Comparison of ENCODE assay signal across 8 cellular contexts in the genomic region with DNA sequence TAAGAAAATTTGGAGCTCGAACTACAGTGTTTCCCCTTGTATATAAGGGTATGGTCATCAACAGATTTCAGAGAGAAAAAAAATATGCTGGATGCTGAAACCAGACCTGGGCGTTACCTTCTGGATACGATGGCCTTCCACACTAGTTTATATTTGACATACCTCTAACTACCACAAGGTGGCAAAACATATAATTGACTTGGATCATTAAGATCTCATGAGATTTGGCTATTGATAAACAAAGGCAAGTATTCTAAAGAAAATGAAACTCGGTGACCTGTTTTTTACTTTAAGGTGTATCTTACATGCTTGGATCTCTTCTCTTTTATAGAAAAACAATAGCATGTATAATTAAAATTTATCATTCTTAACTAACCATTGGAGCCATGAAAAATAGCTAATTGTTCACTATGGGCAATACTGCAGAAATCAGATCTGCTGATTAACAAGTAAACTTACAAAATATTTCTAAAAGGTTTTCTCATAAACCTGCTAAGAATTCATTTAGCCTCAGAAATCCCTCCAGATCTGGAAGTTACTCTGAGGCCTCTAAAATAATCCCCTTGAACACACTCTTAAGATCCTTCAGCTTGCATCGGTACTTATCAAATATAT.
DNase-seq lines count a peak whose midpoint lies in the region; ATAC-seq and TF ChIP-seq lines count a peak whose summit lies in the region.

No MANE protein-coding gene starts in this region.

- H3K4me1 ChIP-seq in stomach = no peaks in the 10 kb centered on the region

- no peak overlapping the region for H3K27ac ChIP-seq in stomach

- TF ChIP-seq EP300 in stomach (IDR thresholded peaks at IDR 0.05) = no peak

- no peaks in the 10 kb centered on the region for H3K9me3 ChIP-seq in stomach

- DNase-seq in GM06990 (ENCODE audit: extremely low read depth, insufficient read length) (no peak), NAMALWA (ENCODE audit: low spot score) (peak; percentile 55), inferior parietal cortex (ENCODE audit: extremely low spot score) (peak; percentile 7), posterior cingulate gyrus (no peak), stomach (no peak), activated gamma-delta T cell (lab: John Stamatoyannopoulos, UW) (no peak)

- peak; percentile 38 for TF ChIP-seq CTCF in GM06990 (IDR thresholded peaks at IDR 0.05; ENCODE audit: insufficient read depth, low read length, poor library complexity, severe bottlenecking)
- peak in 2 of 7 experiments; percentile 33 to 34 for TF ChIP-seq CTCF in stomach (IDR thresholded peaks at IDR 0.05)

- intact Hi-C loops in posterior cingulate gyrus (cut with DNase I) (loop anchor here (5.0 kb wide), 1 partner anchor 140 kb away; no protein-coding TSS in a partner anchor), stomach (cut with DNase I; ENCODE audit: low total_unique reads) (no loop called here)

- H3K27me3 ChIP-seq in GM06990 (replicated peaks; ENCODE audit: control insufficient read depth, insufficient read depth, low read length) (no peaks in the 10 kb centered on the region; the same call in 1 of the 2 replicates), stomach (no peaks in the 10 kb centered on the region)

- no peak for TF ChIP-seq POLR2A in stomach (IDR thresholded peaks at IDR 0.05)

- 45 to 55% (median 52%) methylated on average over 5 of the region's 5 CpGs for WGBS in stomach, 5 donors

- H3K4me3 ChIP-seq in GM06990 (replicated peaks; ENCODE audit: low read depth, low read length) (no peak overlapping the region), stomach (no peak overlapping the region)

- no peaks in the 10 kb centered on the region for H3K36me3 ChIP-seq in GM06990 (ENCODE audit: control insufficient read depth, insufficient read depth, low read length)
- no peaks in the 10 kb centered on the region for H3K36me3 ChIP-seq in stomach

- ATAC-seq in GM21367 (IDR thresholded peaks at IDR 0.05; ENCODE audit: unreplicated experiment) (peak; percentile 88), GM21526 (IDR thresholded peaks at IDR 0.05; ENCODE audit: low FRiP score, unreplicated experiment) (no peak)

Comparison
In these comparisons a context has a peak if more than half of its experiments do, and no peak if none do; other contexts are left out.
1. DNase-seq: peak in NAMALWA (single experiment) and inferior parietal cortex (single experiment); none in GM06990 (single experiment), posterior cingulate gyrus (0 of 10), stomach (single experiment) and activated gamma-delta T cell (single experiment).